3 cellular contexts compared by ENCODE assay signal in genomic region chr1:169662680-169663079, GRCh38. TPM values are rescaled to one million over a fixed set of nuclear protein-coding genes. Genes with fewer than 3 reads are reported as not detected.
"Had no signal": no experiment of that assay in that cellular context is flagged by ENCODE, and none has a peak within 500 bp of the region (broad histone marks: within the 10 kb centered on the region; RNA-seq: fewer than 3 reads in every experiment).

No MANE protein-coding gene starts in this region.

RNA-seq across cellular contexts. Expression of gene SELP, which starts 32.8 kb away (rescaled TPM):
- total RNA-seq: cardiac muscle cell, myocyte, neural crest cell had no signal
- polyA plus RNA-seq: cardiac muscle cell had no signal

RNA-seq across cellular contexts. Expression of gene SELL, which starts 48.7 kb away (rescaled TPM):
- total RNA-seq: cardiac muscle cell, myocyte, neural crest cell had no signal
- polyA plus RNA-seq: cardiac muscle cell had no signal
